In genomic region chr2:156565066-156565710, GRCh38 we compare ENCODE assay signal across 11 cellular contexts.
A peak's percentile ranks its signal among the peaks of the same experiment; 100 is the strongest.
DNase-seq lines count a peak whose midpoint lies in the region; ATAC-seq and TF ChIP-seq lines count a peak whose summit lies in the region.
"Had no signal": no experiment of that assay in that cellular context is flagged by ENCODE, and none has a peak within 500 bp of the region (broad histone marks: within the 10 kb centered on the region; RNA-seq: fewer than 3 reads in every experiment).

No MANE protein-coding gene starts in this region.

- no peaks in the 10 kb centered on the region for H3F3A ChIP-seq in MM.1S (ENCODE audit: insufficient read depth, low read length)

- H3K9me3 ChIP-seq in AG04450 (ENCODE audit: control insufficient read depth, insufficient read depth, low read length) = no peaks in the 10 kb centered on the region
- no peaks in the 10 kb centered on the region for H3K9me3 ChIP-seq in MM.1S (replicated peaks; ENCODE audit: insufficient read depth, low read length)
- H3K9me3 ChIP-seq in psoas muscle = no peaks in the 10 kb centered on the region

- 78 to 86% (median 79%) methylated on average over 5 of the region's 5 CpGs for WGBS in psoas muscle, 3 donors

- H3K4me3 Mint-ChIP-seq in activated naive CD8-positive, alpha-beta T cell treated with anti-CD3 and anti-CD28 coated beads, Interleukin-2, amount 50 U/mL, for 24 hours = peak overlapping the region; percentile 8
- H3K4me3 Mint-ChIP-seq in effector memory CD8-positive, alpha-beta T cell = no peak overlapping the region
- H3K4me3 Mint-ChIP-seq: CD14-positive monocyte had no signal

- intact Hi-C loops in psoas muscle (cut with DNase I) = no loop called here

- H3K79me2 ChIP-seq in MM.1S (ENCODE audit: low read length) = no peaks in the 10 kb centered on the region

- TF ChIP-seq CTCF in AG04450 (IDR thresholded peaks at IDR 0.05; ENCODE audit: low read depth, low read length) = no peak
- TF ChIP-seq CTCF in MM.1S (IDR thresholded peaks at IDR 0.05; ENCODE audit: low read length) = no peak
- TF ChIP-seq CTCF in psoas muscle (IDR thresholded peaks at IDR 0.05) = no peak

- CTCF ChIA-PET in AG04450 (lab: Charles Lee) = interaction anchor here (2.0 kb wide), 1 partner anchor 230 kb away, joined by 11 read pairs; no protein-coding TSS in a partner anchor

- POLR2A ChIA-PET in AG04450 (lab: Yijun Ruan, JAX) = interaction anchor here (0.6 kb wide), 1 partner anchor 229 kb away, joined by 3 read pairs; no protein-coding TSS in a partner anchor

- H3K36me3 Mint-ChIP-seq in activated naive CD8-positive, alpha-beta T cell treated with anti-CD3 and anti-CD28 coated beads, Interleukin-2, amount 50 U/mL, for 24 hours (ENCODE audit: low read depth) = peaks cover 21% of the 10 kb centered on the region
- peaks cover 4% of the 10 kb centered on the region for H3K36me3 Mint-ChIP-seq in effector memory CD8-positive, alpha-beta T cell (ENCODE audit: insufficient read depth)

- H3K4me1 ChIP-seq in MM.1S (ENCODE audit: low read length) (no peaks in the 10 kb centered on the region), psoas muscle (peaks cover 11% of the 10 kb centered on the region)

- H3K36me3 ChIP-seq in MM.1S (replicated peaks; ENCODE audit: insufficient read depth, low read length) = no peaks in the 10 kb centered on the region
- peaks cover 4 to 25% of the 10 kb centered on the region in 2 donors for H3K36me3 ChIP-seq in psoas muscle (ENCODE audit: insufficient read depth in 1 of 2, low read depth in 1 of 2)

- H4K20me1 ChIP-seq in MM.1S (ENCODE audit: insufficient read depth, low read length) = no peaks in the 10 kb centered on the region

- peaks cover 16% of the 10 kb centered on the region for H3K4me1 Mint-ChIP-seq in activated naive CD8-positive, alpha-beta T cell treated with anti-CD3 and anti-CD28 coated beads, Interleukin-2, amount 50 U/mL, for 24 hours
- H3K4me1 Mint-ChIP-seq in effector memory CD8-positive, alpha-beta T cell (ENCODE audit: low read depth in 2 of 2) = peaks cover 6 to 23% of the 10 kb centered on the region in 2 donors
- H3K4me1 Mint-ChIP-seq: CD14-positive monocyte had no signal

- no peak overlapping the region for H3K4me2 ChIP-seq in MM.1S (ENCODE audit: low read depth, low read length)

- H2AFZ ChIP-seq in MM.1S (ENCODE audit: low read length) = no peak overlapping the region

- DNase-seq in AG04450 (ENCODE audit: low read depth, low spot score) (peak; percentile 27), iPS-NIHi11 (ENCODE audit: low spot score) (peak; percentile 10), MM.1S (no peak), DMS79 treated with DMSO at 0.1 percent for 48 hours (lab: John Stamatoyannopoulos, UW) (no peak), psoas muscle (no peak)
- DNase-seq in activated naive CD8-positive, alpha-beta T cell treated with anti-CD3 and anti-CD28 coated beads, Interleukin-2, amount 50 U/mL, for 24 hours = no peak
- no peak for DNase-seq in effector memory CD8-positive, alpha-beta T cell
- DNase-seq: Karpas-422, T1000 had no signal

- peak overlapping the region; percentile 61 for H3K27ac Mint-ChIP-seq in activated naive CD8-positive, alpha-beta T cell treated with anti-CD3 and anti-CD28 coated beads, Interleukin-2, amount 50 U/mL, for 24 hours
- H3K27ac Mint-ChIP-seq in effector memory CD8-positive, alpha-beta T cell = no peak overlapping the region

- ATAC-seq in GM19372 (IDR thresholded peaks at IDR 0.05; ENCODE audit: low read depth, unreplicated experiment) (peak; percentile 66), psoas muscle (no peak)
- ATAC-seq in activated naive CD8-positive, alpha-beta T cell treated with anti-CD3 and anti-CD28 coated beads, Interleukin-2, amount 50 U/mL, for 24 hours = no peak
- ATAC-seq in effector memory CD8-positive, alpha-beta T cell (replicated peaks) = no peak

- no peaks in the 10 kb centered on the region for H3K27me3 Mint-ChIP-seq in activated naive CD8-positive, alpha-beta T cell treated with anti-CD3 and anti-CD28 coated beads, Interleukin-2, amount 50 U/mL, for 24 hours
- H3K27me3 Mint-ChIP-seq in effector memory CD8-positive, alpha-beta T cell = no peaks in the 10 kb centered on the region

- H3K27ac ChIP-seq in AG04450 (ENCODE audit: low read depth, low read length) (no peak overlapping the region), MM.1S (ENCODE audit: low read length) (no peak overlapping the region), psoas muscle (no peak overlapping the region)

- no peaks in the 10 kb centered on the region for H3K9me2 ChIP-seq in MM.1S (replicated peaks; ENCODE audit: insufficient read depth, low read length)

- H3K4me3 ChIP-seq in AG04450 (ENCODE audit: low read depth, low read length) = no peak overlapping the region
- H3K4me3 ChIP-seq in MM.1S (ENCODE audit: low read length) = no peak overlapping the region
- H3K4me3 ChIP-seq in psoas muscle = no peak overlapping the region

- H3K27me3 ChIP-seq in AG04450 (ENCODE audit: control insufficient read depth, insufficient read depth, low read length) (no peaks in the 10 kb centered on the region), MM.1S (replicated peaks; ENCODE audit: insufficient read depth, low read length) (no peaks in the 10 kb centered on the region), psoas muscle (ENCODE audit: insufficient read depth in 3 of 3, low read length in 2 of 3) (no peaks in the 10 kb centered on the region)

- H3K9ac ChIP-seq in MM.1S (ENCODE audit: low read length) = no peak overlapping the region

- no peaks in the 10 kb centered on the region for H3K9me3 Mint-ChIP-seq in activated naive CD8-positive, alpha-beta T cell treated with anti-CD3 and anti-CD28 coated beads, Interleukin-2, amount 50 U/mL, for 24 hours
- no peaks in the 10 kb centered on the region for H3K9me3 Mint-ChIP-seq in effector memory CD8-positive, alpha-beta T cell
- H3K9me3 Mint-ChIP-seq: CD14-positive monocyte had no signal

Comparison
In these comparisons a context has a peak if more than half of its experiments do, and no peak if none do; other contexts are left out.
1. DNase-seq: peak in AG04450 (single experiment) and iPS-NIHi11 (single experiment); none in activated naive CD8-positive, alpha-beta T cell treated with anti-CD3 and anti-CD28 coated beads, Interleukin-2, amount 50 U/mL, for 24 hours (single experiment), MM.1S (single experiment), DMS79 treated with DMSO at 0.1 percent for 48 hours (single experiment), effector memory CD8-positive, alpha-beta T cell (0 of 3) and psoas muscle (0 of 2).